Comparison of ENCODE assay signal across 15 cellular contexts in genomic region chr6:158010591-158011477, GRCh38. TPM values are rescaled to one million over a fixed set of nuclear protein-coding genes. Genes with fewer than 3 reads are reported as not detected.
DNase-seq lines count a peak whose midpoint lies in the region; ATAC-seq, FAIRE-seq and TF ChIP-seq lines count a peak whose summit lies in the region.
"Had no signal": no experiment of that assay in that cellular context is flagged by ENCODE, and none has a peak within 500 bp of the region (broad histone marks: within the 10 kb centered on the region; RNA-seq: fewer than 3 reads in every experiment).

No MANE protein-coding gene starts in this region.

- peaks cover 15 to 17% of the 10 kb centered on the region in 2 donors for H3K4me1 ChIP-seq in kidney (ENCODE audit: control insufficient read depth in 1 of 2, insufficient read depth in 1 of 2, low read depth in 1 of 2, low read length in 2 of 2)

- CTCF ChIA-PET in activated CD8-positive, alpha-beta T cell treated with anti-CD3 and anti-CD28 coated beads, Interleukin-2, amount 10 ng/mL, durations not matched to agents 7 days and 5 days (lab: Charles Lee), result interaction anchor here (1.2 to 1.8 kb wide), 2 partner anchors 15 to 20 kb away, joined by 4 to 5 read pairs; no protein-coding TSS in a partner anchor
- CTCF ChIA-PET in activated CD8-positive, alpha-beta T cell treated with anti-CD3 and anti-CD28 coated beads for 36 hours (lab: Charles Lee), result interaction anchor here (1.2 to 2.3 kb wide), 4 partner anchors 15 to 61 kb away, joined by 5 to 8 read pairs (median 7); no protein-coding TSS in a partner anchor
- CTCF ChIA-PET in T-cell (lab: Charles Lee), result interaction anchor here in 1 of 2 donors (1.5 kb wide), 1 partner anchor 16 kb away, joined by 4 read pairs; no protein-coding TSS in a partner anchor

- peaks cover 27% of the 10 kb centered on the region for H3K36me3 Mint-ChIP-seq in activated CD8-positive, alpha-beta T cell treated with anti-CD3 and anti-CD28 coated beads, Interleukin-2, amount 10 ng/mL, durations not matched to agents 7 days and 5 days (ENCODE audit: low read depth)
- H3K36me3 Mint-ChIP-seq in activated CD8-positive, alpha-beta T cell treated with anti-CD3 and anti-CD28 coated beads for 36 hours (ENCODE audit: low read depth), result peaks cover 22% of the 10 kb centered on the region
- H3K36me3 Mint-ChIP-seq in T-cell, result peaks cover 8% of the 10 kb centered on the region

- H3K27me3 Mint-ChIP-seq in activated CD8-positive, alpha-beta T cell treated with anti-CD3 and anti-CD28 coated beads, Interleukin-2, amount 10 ng/mL, durations not matched to agents 7 days and 5 days (ENCODE audit: low read depth), result no peaks in the 10 kb centered on the region
- H3K27me3 Mint-ChIP-seq in activated CD8-positive, alpha-beta T cell treated with anti-CD3 and anti-CD28 coated beads for 36 hours, result no peaks in the 10 kb centered on the region
- H3K27me3 Mint-ChIP-seq in T-cell, result no peaks in the 10 kb centered on the region

- no peak for TF ChIP-seq CTCF in activated CD8-positive, alpha-beta T cell treated with anti-CD3 and anti-CD28 coated beads for 36 hours (IDR thresholded peaks at IDR 0.05)
- no peak for TF ChIP-seq CTCF in kidney (IDR thresholded peaks at IDR 0.05; ENCODE audit: borderline replicate concordance, extremely low read depth, insufficient read depth)
- no peak for TF ChIP-seq CTCF in GM10266 (IDR thresholded peaks at IDR 0.05; ENCODE audit: control insufficient read depth, insufficient read depth, low read depth, missing control alignments)

- H3K4me3 Mint-ChIP-seq in activated CD8-positive, alpha-beta T cell treated with anti-CD3 and anti-CD28 coated beads, Interleukin-2, amount 10 ng/mL, durations not matched to agents 7 days and 5 days, result no peak overlapping the region
- no peak overlapping the region for H3K4me3 Mint-ChIP-seq in activated CD8-positive, alpha-beta T cell treated with anti-CD3 and anti-CD28 coated beads for 36 hours
- H3K4me3 Mint-ChIP-seq in T-cell, result peak overlapping the region in 1 of 3 donors; percentile 85
- H3K4me3 Mint-ChIP-seq: endodermal cell had no signal

- FAIRE-seq in kidney (lab: Jason Lieb, UNC), result no peak

- no peaks in the 10 kb centered on the region for H3K36me3 ChIP-seq in kidney (ENCODE audit: control insufficient read depth in 1 of 2, insufficient read depth in 2 of 2, low read length in 2 of 2)
- H3K36me3 ChIP-seq: ascending aorta, neutrophil had no signal

- no peaks in the 10 kb centered on the region for H3K9me3 Mint-ChIP-seq in activated CD8-positive, alpha-beta T cell treated with anti-CD3 and anti-CD28 coated beads, Interleukin-2, amount 10 ng/mL, durations not matched to agents 7 days and 5 days (ENCODE audit: insufficient read depth)
- H3K9me3 Mint-ChIP-seq in activated CD8-positive, alpha-beta T cell treated with anti-CD3 and anti-CD28 coated beads for 36 hours, result no peaks in the 10 kb centered on the region
- H3K9me3 Mint-ChIP-seq in T-cell, result no peaks in the 10 kb centered on the region
- H3K9me3 Mint-ChIP-seq: endodermal cell had no signal

- H3K27ac Mint-ChIP-seq in activated CD8-positive, alpha-beta T cell treated with anti-CD3 and anti-CD28 coated beads, Interleukin-2, amount 10 ng/mL, durations not matched to agents 7 days and 5 days, result peak overlapping the region; percentile 27
- no peak overlapping the region for H3K27ac Mint-ChIP-seq in activated CD8-positive, alpha-beta T cell treated with anti-CD3 and anti-CD28 coated beads for 36 hours
- H3K27ac Mint-ChIP-seq in T-cell, result peak overlapping the region; percentile 44 to 56
- H3K27ac Mint-ChIP-seq: endodermal cell had no signal

- H3K4me1 Mint-ChIP-seq in activated CD8-positive, alpha-beta T cell treated with anti-CD3 and anti-CD28 coated beads, Interleukin-2, amount 10 ng/mL, durations not matched to agents 7 days and 5 days (ENCODE audit: low read depth), result peaks cover 72% of the 10 kb centered on the region
- H3K4me1 Mint-ChIP-seq in activated CD8-positive, alpha-beta T cell treated with anti-CD3 and anti-CD28 coated beads for 36 hours (ENCODE audit: low read depth), result peaks cover 70% of the 10 kb centered on the region
- H3K4me1 Mint-ChIP-seq in T-cell, result peaks cover 78 to 90% (median 84%) of the 10 kb centered on the region in 3 donors

- no peaks in the 10 kb centered on the region for H3K9me3 ChIP-seq in kidney (ENCODE audit: control insufficient read depth in 1 of 2, low read length in 2 of 2)
- H3K9me3 ChIP-seq: ascending aorta, neutrophil had no signal

- POLR2A ChIA-PET in activated CD8-positive, alpha-beta T cell treated with anti-CD3 and anti-CD28 coated beads, Interleukin-2, amount 10 ng/mL, durations not matched to agents 7 days and 5 days (lab: Charles Lee), result interaction anchor here (1.0 kb wide), 1 partner anchor 15 kb away, joined by 3 read pairs; no protein-coding TSS in a partner anchor
- POLR2A ChIA-PET in activated CD8-positive, alpha-beta T cell treated with anti-CD3 and anti-CD28 coated beads for 36 hours (lab: Charles Lee), result interaction anchor here (1.9 to 2.1 kb wide), 2 partner anchors 16 to 29 kb away, joined by 8 to 9 read pairs; partner anchors contain the start of gene SYNJ2
- POLR2A ChIA-PET in T-cell (lab: Charles Lee), result no interaction called here

- no peak overlapping the region for H3K4me3 ChIP-seq in kidney (ENCODE audit: low read length in 2 of 2)
- H3K4me3 ChIP-seq: ascending aorta, smooth muscle cell had no signal

- H3K27ac ChIP-seq in kidney (ENCODE audit: low read depth in 2 of 2, low read length in 2 of 2), result no peak overlapping the region
- H3K27ac ChIP-seq: neutrophil had no signal

- no peak for DNase-seq in activated CD8-positive, alpha-beta T cell treated with anti-CD3 and anti-CD28 coated beads, Interleukin-2, amount 10 ng/mL, durations not matched to agents 7 days and 5 days
- DNase-seq in activated CD8-positive, alpha-beta T cell treated with anti-CD3 and anti-CD28 coated beads for 36 hours, result no peak
- DNase-seq in T-cell, result no peak
- peak; percentile 39 for DNase-seq in kidney
- peak; percentile 45 for DNase-seq in sciatic nerve (ENCODE audit: low spot score)
- no peak for DNase-seq in GM10266 (ENCODE audit: extremely low spot score)
- no peak for DNase-seq in HK-2 (ENCODE audit: unreplicated experiment)
- no peak for DNase-seq in Ammon's horn (ENCODE audit: low spot score)
- DNase-seq: activated CD8-positive, alpha-beta memory T cell treated with anti-CD3 and anti-CD28 coated beads, Interleukin-2, amount 50 U/mL, for 4 hours; endodermal cell; NCI-H1436; NCI-H524 treated with DMSO at 0.1 percent for 48 hours had no signal

- H3K9ac ChIP-seq in kidney (ENCODE audit: low read length in 2 of 2), result no peak overlapping the region

- no peak for ATAC-seq in activated CD8-positive, alpha-beta T cell treated with anti-CD3 and anti-CD28 coated beads, Interleukin-2, amount 10 ng/mL, durations not matched to agents 7 days and 5 days
- no peak for ATAC-seq in activated CD8-positive, alpha-beta T cell treated with anti-CD3 and anti-CD28 coated beads for 36 hours
- ATAC-seq in T-cell (replicated peaks in 1 of 4) (no peak), sciatic nerve (peak; percentile 11)

- intact Hi-C loops in activated CD8-positive, alpha-beta T cell treated with anti-CD3 and anti-CD28 coated beads for 36 hours (cut with micrococcal nuclease), result no loop called here
- intact Hi-C loops in kidney (cut with DNase I), result no loop called here
- intact Hi-C loops in sciatic nerve (cut with DNase I), result no loop called here

RNA-seq across cellular contexts. Expression of gene SYNJ2, which starts 29.2 kb away (rescaled TPM):
- total RNA-seq in activated CD8-positive, alpha-beta T cell treated with anti-CD3 and anti-CD28 coated beads, Interleukin-2, amount 10 ng/mL, durations not matched to agents 7 days and 5 days, result 10 to 100 TPM; 38.2 to 38.5 TPM
- total RNA-seq in activated CD8-positive, alpha-beta T cell treated with anti-CD3 and anti-CD28 coated beads for 36 hours, result 10 to 100 TPM; 27.7 to 28.5 TPM
- 10 to 100 TPM; 20.0 to 37.0 (median 22.3) TPM for total RNA-seq in T-cell
- total RNA-seq in kidney, result 15.8 TPM
- polyA plus RNA-seq in kidney (ENCODE audit: insufficient read depth, low read depth, low replicate concordance), result 1.7 TPM
- total RNA-seq in sciatic nerve, result 22.5 TPM

Comparison
In these comparisons a context has a peak if more than half of its experiments do, and no peak if none do; other contexts are left out.
1. DNase-seq: peak in kidney (single experiment) and sciatic nerve (single experiment); none in activated CD8-positive, alpha-beta T cell treated with anti-CD3 and anti-CD28 coated beads, Interleukin-2, amount 10 ng/mL, durations not matched to agents 7 days and 5 days (single experiment), activated CD8-positive, alpha-beta T cell treated with anti-CD3 and anti-CD28 coated beads for 36 hours (single experiment), T-cell (0 of 34), GM10266 (single experiment), HK-2 (single experiment) and Ammon's horn (single experiment).
2. POLR2A ChIA-PET loops: an anchor here in activated CD8-positive, alpha-beta T cell treated with anti-CD3 and anti-CD28 coated beads, Interleukin-2, amount 10 ng/mL, durations not matched to agents 7 days and 5 days (1.0 kb wide) and activated CD8-positive, alpha-beta T cell treated with anti-CD3 and anti-CD28 coated beads for 36 hours (1.9 to 2.1 kb wide); none called in T-cell.